ENCODE assay signal across 15 cellular contexts in genomic region chr11:66473608-66474525, GRCh38. TPM values are rescaled to one million over a fixed set of nuclear protein-coding genes. Genes with fewer than 3 reads are reported as not detected.
DNase-seq lines count a peak whose midpoint lies in the region; ATAC-seq and TF ChIP-seq lines count a peak whose summit lies in the region.
"Had no signal": no experiment of that assay in that cellular context is flagged by ENCODE, and none has a peak within 500 bp of the region (broad histone marks: within the 10 kb centered on the region; RNA-seq: fewer than 3 reads in every experiment).

No MANE protein-coding gene starts in this region.

- H3K9me3 ChIP-seq in HUES48 (ENCODE audit: control insufficient read depth, insufficient read depth, low read length) (no peaks in the 10 kb centered on the region), T-helper 17 cell (ENCODE audit: control insufficient read depth, low read length, poor library complexity, severe bottlenecking) (no peaks in the 10 kb centered on the region), mesenchymal stem cell (ENCODE audit: control insufficient read depth, low read length) (no peaks in the 10 kb centered on the region)
- H3K9me3 ChIP-seq: BLaER1 had no signal

- H3K36me3 Mint-ChIP-seq in brain, result peaks cover 12% of the 10 kb centered on the region
- H3K36me3 Mint-ChIP-seq in glutamatergic neuron (ENCODE audit: unreplicated experiment), result no peaks in the 10 kb centered on the region
- H3K36me3 Mint-ChIP-seq in T-helper 17 cell (ENCODE audit: low read depth), result peaks cover 2% of the 10 kb centered on the region

- H2BK15ac ChIP-seq in mesenchymal stem cell (ENCODE audit: low read depth, poor library complexity, severe bottlenecking), result no peak overlapping the region

- peaks cover 6% of the 10 kb centered on the region; the same call in 1 of the 2 replicates for H3K4me1 ChIP-seq in HUES48 (ENCODE audit: control insufficient read depth, insufficient read depth, low read length)
- peaks cover 8% of the 10 kb centered on the region for H3K4me1 ChIP-seq in mesenchymal stem cell (ENCODE audit: control insufficient read depth, insufficient read depth, low read depth, low read length)

- H2AK5ac ChIP-seq in mesenchymal stem cell (ENCODE audit: low read length, severe bottlenecking), result no peak overlapping the region

- no peaks in the 10 kb centered on the region for H3K9me3 Mint-ChIP-seq in brain
- H3K9me3 Mint-ChIP-seq in glutamatergic neuron (ENCODE audit: unreplicated experiment), result peaks cover 3% of the 10 kb centered on the region

- H3K27me3 ChIP-seq in H7 (ENCODE audit: control insufficient read depth, insufficient read depth, low read length), result no peaks in the 10 kb centered on the region
- H3K27me3 ChIP-seq in HUES48 (ENCODE audit: control insufficient read depth, insufficient read depth, low read length), result no peaks in the 10 kb centered on the region
- no peaks in the 10 kb centered on the region for H3K27me3 ChIP-seq in mesenchymal stem cell (ENCODE audit: control insufficient read depth in 1 of 2, insufficient read depth in 1 of 2, low read length in 2 of 2)
- H3K27me3 ChIP-seq: BLaER1 had no signal

- H3K4ac ChIP-seq in mesenchymal stem cell (ENCODE audit: low read depth in 1 of 2, low read length in 2 of 2), result no peak overlapping the region

- H3K27ac ChIP-seq in HUES48 (ENCODE audit: low read depth, low read length) (peak overlapping the region; percentile 22), mesenchymal stem cell (ENCODE audit: low read length, poor library complexity, severe bottlenecking) (no peak overlapping the region)
- H3K27ac ChIP-seq: BLaER1 had no signal

- H2BK120ac ChIP-seq in mesenchymal stem cell (ENCODE audit: low read depth, low read length), result no peak overlapping the region

- no peak overlapping the region for H3K23ac ChIP-seq in mesenchymal stem cell (ENCODE audit: low read length in 2 of 2)

- peaks cover 4% of the 10 kb centered on the region for H3K36me3 ChIP-seq in H7 (replicated peaks; ENCODE audit: control insufficient read depth, insufficient read depth, low read length)
- H3K36me3 ChIP-seq in HUES48 (ENCODE audit: control insufficient read depth, insufficient read depth, low read length), result peaks cover 27% of the 10 kb centered on the region
- peaks cover 50 to 55% of the 10 kb centered on the region in 2 experiments for H3K36me3 ChIP-seq in mesenchymal stem cell (ENCODE audit: control insufficient read depth in 1 of 2, insufficient read depth in 2 of 2, low read depth in 1 of 2, low read length in 2 of 2)

- no peak overlapping the region for H3K9ac ChIP-seq in HUES48 (ENCODE audit: low read depth, low read length)
- no peak overlapping the region for H3K9ac ChIP-seq in mesenchymal stem cell (ENCODE audit: low read length)
- H3K9ac ChIP-seq: BLaER1 had no signal

- H3K4me2 ChIP-seq in mesenchymal stem cell (ENCODE audit: low read length, poor library complexity, severe bottlenecking), result no peak overlapping the region
- H3K4me2 ChIP-seq: BLaER1 had no signal

- no peak overlapping the region for H4K91ac ChIP-seq in mesenchymal stem cell (ENCODE audit: low read length)

- peak; percentile 24 for DNase-seq in H7
- DNase-seq in glutamatergic neuron, result no peak
- DNase-seq in SIG-M5 treated with dmso at 0.1 percent for 504 hours (lab: John Stamatoyannopoulos, UW; ENCODE audit: unreplicated experiment), result no peak
- no peak for DNase-seq in NCI-H1105 treated with DMSO at 0.1 percent for 48 hours (lab: John Stamatoyannopoulos, UW)
- no peak for DNase-seq in T-helper 17 cell
- DNase-seq in mesenchymal stem cell, result no peak
- DNase-seq: 8988T, AML-193, DMS53, KBM-7 had no signal

- ATAC-seq in T-helper 17 cell, result no peak
- ATAC-seq: HCT116 had no signal

- H3K27me3 Mint-ChIP-seq in brain (no peaks in the 10 kb centered on the region), glutamatergic neuron (ENCODE audit: unreplicated experiment) (peaks cover 14% of the 10 kb centered on the region), T-helper 17 cell (no peaks in the 10 kb centered on the region)

- H2AFZ ChIP-seq in mesenchymal stem cell (ENCODE audit: low read depth, low read length), result no peak overlapping the region

- TF ChIP-seq CTCF in brain (conservative IDR thresholded peaks at IDR 0.05), result no peak
- no peak for TF ChIP-seq CTCF in glutamatergic neuron (IDR thresholded peaks at IDR 0.05; ENCODE audit: partially characterized antibody, unreplicated experiment)

- H2BK12ac ChIP-seq in mesenchymal stem cell (ENCODE audit: low read length in 2 of 2), result no peak overlapping the region

- no peak overlapping the region for H3K4me3 Mint-ChIP-seq in brain
- no peak overlapping the region for H3K4me3 Mint-ChIP-seq in glutamatergic neuron (ENCODE audit: unreplicated experiment)
- H3K4me3 Mint-ChIP-seq in T-helper 17 cell, result no peak overlapping the region

- no peak overlapping the region for H3K14ac ChIP-seq in mesenchymal stem cell (ENCODE audit: low read length in 2 of 2)

- no peak overlapping the region for H4K8ac ChIP-seq in mesenchymal stem cell (ENCODE audit: low read length)

- WGBS in mesenchymal stem cell, result 96% methylated on average over 20 of the region's 20 CpGs

- H3K27ac Mint-ChIP-seq in brain (peak overlapping the region in 3 of 5 experiments; percentile 6 to 60 (median 8)), glutamatergic neuron (ENCODE audit: unreplicated experiment) (peak overlapping the region; percentile 59), T-helper 17 cell (no peak overlapping the region)

- peaks cover 14% of the 10 kb centered on the region for H3K79me1 ChIP-seq in mesenchymal stem cell (replicated peaks; ENCODE audit: low read length, poor library complexity, severe bottlenecking)

- no peak overlapping the region for H3K4me3 ChIP-seq in H7 (ENCODE audit: insufficient read depth, low read depth, low read length)
- no peak overlapping the region for H3K4me3 ChIP-seq in HUES48 (ENCODE audit: low read depth, low read length)
- H3K4me3 ChIP-seq in mesenchymal stem cell (ENCODE audit: insufficient read depth in 1 of 2, low read depth in 1 of 2, low read length in 2 of 2), result no peak overlapping the region
- H3K4me3 ChIP-seq: BLaER1 had no signal

- peaks cover 28% of the 10 kb centered on the region for H3K4me1 Mint-ChIP-seq in brain
- peaks cover 17% of the 10 kb centered on the region for H3K4me1 Mint-ChIP-seq in glutamatergic neuron (ENCODE audit: low read depth, unreplicated experiment)
- H3K4me1 Mint-ChIP-seq in T-helper 17 cell, result peaks cover 6% of the 10 kb centered on the region

- no peak overlapping the region for H2BK5ac ChIP-seq in mesenchymal stem cell (ENCODE audit: low read depth, low read length, poor library complexity, severe bottlenecking)

- no peak overlapping the region for H3K18ac ChIP-seq in mesenchymal stem cell (ENCODE audit: low read depth in 1 of 2, low read length in 2 of 2)

RNA-seq across cellular contexts. Expression of gene DPP3, which starts 6.4 kb away (rescaled TPM):
- total RNA-seq in H7 (2014; rRNA removed; shearing (Covaris generic)), result 146 and 156 TPM in 2 replicates
- polyA plus RNA-seq in brain (ENCODE audit: insufficient read depth, low read depth, low replicate concordance), result 64.5 TPM
- total RNA-seq in glutamatergic neuron (ENCODE audit: unreplicated experiment), result 72.0 TPM
- 10 to 100 TPM; 23.9 to 34.0 TPM for total RNA-seq in T-helper 17 cell
- 31.7 TPM for polyA plus RNA-seq in mesenchymal stem cell (2013, experiment 1 of 2)
- 31.0 TPM for polyA plus RNA-seq in mesenchymal stem cell (2013, experiment 2 of 2)

RNA-seq across cellular contexts. Expression of gene PELI3, which starts 7.2 kb away (rescaled TPM):
- total RNA-seq in H7 (2014; rRNA removed; shearing (Covaris generic)), result 8.1 and 9.5 TPM in 2 replicates
- 27.7 TPM for polyA plus RNA-seq in brain (ENCODE audit: insufficient read depth, low read depth, low replicate concordance)
- total RNA-seq in glutamatergic neuron (ENCODE audit: unreplicated experiment) (7.7 TPM), T-helper 17 cell (10 to 100 TPM; 11.3 to 13.3 TPM)
- 5.8 TPM for polyA plus RNA-seq in mesenchymal stem cell (2013, experiment 1 of 2)
- polyA plus RNA-seq in mesenchymal stem cell (2013, experiment 2 of 2), result 5.3 TPM

RNA-seq across cellular contexts. Expression of gene MRPL11, which starts 35.2 kb away (rescaled TPM):
- 148 and 174 TPM in 2 replicates for total RNA-seq in H7 (2014; rRNA removed; shearing (Covaris generic))
- polyA plus RNA-seq in brain (ENCODE audit: insufficient read depth, low read depth, low replicate concordance), result 75.6 TPM
- 27.5 TPM for total RNA-seq in glutamatergic neuron (ENCODE audit: unreplicated experiment)
- 10 to 100 TPM; 30.1 to 31.1 TPM for total RNA-seq in T-helper 17 cell
- polyA plus RNA-seq in mesenchymal stem cell (2013, experiment 1 of 2), result 57.2 TPM
- polyA plus RNA-seq in mesenchymal stem cell (2013, experiment 2 of 2), result 64.5 TPM

RNA-seq across cellular contexts. Expression of gene BBS1, which starts 36.6 kb away (rescaled TPM):
- 25.4 and 26.5 TPM in 2 replicates for total RNA-seq in H7 (2014; rRNA removed; shearing (Covaris generic))
- 53.7 TPM for polyA plus RNA-seq in brain (ENCODE audit: insufficient read depth, low read depth, low replicate concordance)
- 37.3 TPM for total RNA-seq in glutamatergic neuron (ENCODE audit: unreplicated experiment)
- total RNA-seq in T-helper 17 cell, result 10 to 100 TPM; 15.2 to 16.4 TPM
- polyA plus RNA-seq in mesenchymal stem cell (2013, experiment 1 of 2), result 15.5 TPM
- polyA plus RNA-seq in mesenchymal stem cell (2013, experiment 2 of 2), result 15.0 TPM

RNA-seq across cellular contexts. Expression of gene NPAS4, which starts 53.0 kb away (rescaled TPM):
- total RNA-seq in H7 (2014; rRNA removed; shearing (Covaris generic)), result 0.04 TPM in 1 of 2 replicates, not detected in the other
- polyA plus RNA-seq in brain (ENCODE audit: insufficient read depth, low read depth, low replicate concordance), result not detected
- total RNA-seq in glutamatergic neuron (ENCODE audit: unreplicated experiment), result 0.78 TPM
- total RNA-seq in T-helper 17 cell, result not detected
- polyA plus RNA-seq in mesenchymal stem cell (2013, experiment 1 of 2), result 0.08 TPM
- 0.08 TPM for polyA plus RNA-seq in mesenchymal stem cell (2013, experiment 2 of 2)
- total RNA-seq: HT1080 had no signal
